ENCODE assay signal across 17 cellular contexts in the genomic region with DNA sequence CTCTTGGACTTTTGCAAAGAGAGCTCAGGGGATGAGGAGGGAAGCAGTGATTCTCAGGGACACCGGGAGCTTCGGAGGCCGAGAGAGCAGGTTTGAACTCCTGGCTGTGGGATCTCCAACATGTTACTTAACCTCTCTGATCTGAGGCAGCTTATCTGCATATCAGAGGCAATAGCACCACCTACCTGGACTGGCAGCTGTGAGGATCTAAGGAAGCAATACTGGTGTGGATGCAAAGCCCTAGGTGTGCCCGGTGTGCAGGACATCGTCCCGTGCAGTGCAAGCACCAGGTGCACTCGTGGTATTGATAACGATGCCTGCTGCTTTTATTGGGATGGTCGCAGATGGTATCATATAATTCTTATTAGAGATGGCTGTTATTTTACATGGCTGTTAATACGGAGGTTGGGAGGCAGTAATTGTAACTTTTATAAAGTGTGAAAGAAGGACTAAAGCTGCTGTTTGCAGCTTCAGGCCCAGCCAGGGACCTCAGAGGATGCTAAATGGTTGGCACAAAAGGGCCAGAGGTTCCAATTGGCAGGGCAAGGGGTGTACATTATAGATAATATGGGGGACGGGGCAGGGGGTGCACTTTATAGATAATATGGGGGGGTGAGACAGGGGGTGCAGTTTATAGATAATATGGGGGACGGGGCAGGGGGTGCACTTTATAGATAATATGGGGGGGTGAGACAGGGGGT. TPM values are rescaled to one million over a fixed set of nuclear protein-coding genes. Genes with fewer than 3 reads are reported as not detected.
DNase-seq lines count a peak whose midpoint lies in the region; ATAC-seq and TF ChIP-seq lines count a peak whose summit lies in the region.
"Had no signal": no experiment of that assay in that cellular context is flagged by ENCODE, and none has a peak within 500 bp of the region (broad histone marks: within the 10 kb centered on the region; RNA-seq: fewer than 3 reads in every experiment).

No MANE protein-coding gene starts in this region.

- ATAC-seq in HG03025 (IDR thresholded peaks at IDR 0.05; ENCODE audit: low FRiP score, unreplicated experiment): no peak
- ATAC-seq in GM19351 (IDR thresholded peaks at IDR 0.05; ENCODE audit: unreplicated experiment): no peak

- H3K27me3 Mint-ChIP-seq in MCF 10A (ENCODE audit: insufficient read depth, unreplicated experiment) (no peaks in the 10 kb centered on the region), endodermal cell (ENCODE audit: insufficient read depth) (no peaks in the 10 kb centered on the region)
- H3K27me3 Mint-ChIP-seq: activated naive CD4-positive, alpha-beta T cell treated with anti-CD3 and anti-CD28 coated beads, Interleukin-2, amount 10 ng/mL, durations not matched to agents 7 days and 5 days had no signal

- POLR2A ChIA-PET in MCF 10A (lab: Yijun Ruan, JAX): interaction anchor here (1.7 kb wide), 1 partner anchor 14 kb away, joined by 4 read pairs; no protein-coding TSS in a partner anchor

- H3K27ac ChIP-seq in breast epithelium: no peak overlapping the region
- no peak overlapping the region for H3K27ac ChIP-seq in endodermal cell (ENCODE audit: low read depth, low read length)
- no peak overlapping the region for H3K27ac ChIP-seq in spleen
- H3K27ac ChIP-seq: gastrocnemius medialis, prostate gland, SK-N-MC, suprapubic skin had no signal

- CTCF ChIA-PET in MCF 10A (lab: Yijun Ruan, JAX): interaction anchor here (0.6 to 1.3 kb wide), 3 partner anchors 99 to 246 kb away, joined by 4 to 5 read pairs (median 4); no protein-coding TSS in a partner anchor

- H3K36me3 Mint-ChIP-seq in MCF 10A (ENCODE audit: insufficient read depth, unreplicated experiment) (no peaks in the 10 kb centered on the region), endodermal cell (ENCODE audit: low read depth) (peaks cover 19% of the 10 kb centered on the region)
- H3K36me3 Mint-ChIP-seq: activated naive CD4-positive, alpha-beta T cell treated with anti-CD3 and anti-CD28 coated beads, Interleukin-2, amount 10 ng/mL, durations not matched to agents 7 days and 5 days had no signal

- DNase-seq in MCF 10A (ENCODE audit: unreplicated experiment): peak; percentile 48
- no peak for DNase-seq in breast epithelium (ENCODE audit: low spot score in 2 of 2)
- peak; percentile 24 for DNase-seq in NCI-H526 treated with DMSO at 0.1 percent for 48 hours (lab: John Stamatoyannopoulos, UW)
- peak; percentile 70 for DNase-seq in endodermal cell
- peak; percentile 4 for DNase-seq in spleen
- no peak for DNase-seq in T-helper 9 cell
- DNase-seq: activated CD4-positive, alpha-beta T cell treated with anti-CD3 and anti-CD28 coated beads, Interleukin-2, amount 50 U/mL, for 48 hours; activated naive CD4-positive, alpha-beta T cell treated with anti-CD3 and anti-CD28 coated beads, Interleukin-2, amount 10 ng/mL, durations not matched to agents 7 days and 5 days; C1 segment of cervical spinal cord; dermis blood vessel endothelial cell; gastrocnemius medialis had no signal

- TF ChIP-seq CTCF in MCF 10A (IDR thresholded peaks at IDR 0.05; ENCODE audit: unreplicated experiment) (peak; percentile 33), breast epithelium (IDR thresholded peaks at IDR 0.05) (no peak), endodermal cell (conservative IDR thresholded peaks at IDR 0.05) (peak; percentile 35), spleen (IDR thresholded peaks at IDR 0.05 in 8 of 11, conservative IDR thresholded peaks at IDR 0.05 in 3 of 11) (no peak)

- H3K4me1 ChIP-seq in breast epithelium: peaks cover 0 to 4% of the 10 kb centered on the region in 2 donors
- H3K4me1 ChIP-seq in endodermal cell (ENCODE audit: control insufficient read depth, insufficient read depth, low read length): no peaks in the 10 kb centered on the region
- H3K4me1 ChIP-seq in spleen: peaks cover 0 to 5% (median 0%) of the 10 kb centered on the region in 6 donors
- H3K4me1 ChIP-seq: gastrocnemius medialis, prostate gland had no signal

- no TSS peak for BruUV-seq in MCF 10A (replicated peaks; lab: Mats Ljungman, UMichigan)

- H3K9me3 ChIP-seq in breast epithelium (peaks cover 0 to 7% of the 10 kb centered on the region in 2 donors), endodermal cell (ENCODE audit: control insufficient read depth, low read length) (peaks cover 16% of the 10 kb centered on the region), spleen (peaks cover 0 to 20% (median 16%) of the 10 kb centered on the region in 8 donors)
- H3K9me3 ChIP-seq: gastrocnemius medialis, prostate gland, suprapubic skin had no signal

- no peak overlapping the region for H3K4me3 Mint-ChIP-seq in MCF 10A (ENCODE audit: unreplicated experiment)
- H3K4me3 Mint-ChIP-seq in endodermal cell: no peak overlapping the region
- H3K4me3 Mint-ChIP-seq: activated naive CD4-positive, alpha-beta T cell treated with anti-CD3 and anti-CD28 coated beads, Interleukin-2, amount 10 ng/mL, durations not matched to agents 7 days and 5 days had no signal

- H3K36me3 ChIP-seq in breast epithelium (no peaks in the 10 kb centered on the region), endodermal cell (ENCODE audit: control insufficient read depth, insufficient read depth, low read length) (peaks cover 10% of the 10 kb centered on the region), spleen (no peaks in the 10 kb centered on the region)
- H3K36me3 ChIP-seq: gastrocnemius medialis, prostate gland, suprapubic skin had no signal

- H3K4me1 Mint-ChIP-seq in MCF 10A (ENCODE audit: insufficient read depth, unreplicated experiment) (peaks cover 2% of the 10 kb centered on the region), endodermal cell (peaks cover 1% of the 10 kb centered on the region)
- H3K4me1 Mint-ChIP-seq: activated naive CD4-positive, alpha-beta T cell treated with anti-CD3 and anti-CD28 coated beads, Interleukin-2, amount 10 ng/mL, durations not matched to agents 7 days and 5 days had no signal

- H3K4me3 ChIP-seq in breast epithelium (no peak overlapping the region), endodermal cell (ENCODE audit: low read length) (no peak overlapping the region), spleen (no peak overlapping the region)
- H3K4me3 ChIP-seq: gastrocnemius medialis, lung, prostate gland, SK-N-MC, suprapubic skin had no signal

- intact Hi-C loops in MCF 10A (cut with micrococcal nuclease) (loop anchor here (1.0 kb wide), 1 partner anchor 207 kb away; no protein-coding TSS in a partner anchor), breast epithelium (cut with DNase I; ENCODE audit: low total_unique reads) (no loop called here), spleen (cut with DNase I; ENCODE audit: low total_unique reads) (no loop called here)

- TF ChIP-seq POLR2A in breast epithelium (IDR thresholded peaks at IDR 0.05) (no peak), spleen (IDR thresholded peaks at IDR 0.05) (no peak)

- no peaks in the 10 kb centered on the region for H3K27me3 ChIP-seq in breast epithelium
- H3K27me3 ChIP-seq in endodermal cell (ENCODE audit: control insufficient read depth, insufficient read depth, low read length, poor library complexity, severe bottlenecking): no peaks in the 10 kb centered on the region
- H3K27me3 ChIP-seq in spleen (replicated peaks in 1 of 7): no peaks in the 10 kb centered on the region
- H3K27me3 ChIP-seq: suprapubic skin had no signal

- H3K9me3 Mint-ChIP-seq in MCF 10A (ENCODE audit: unreplicated experiment): no peaks in the 10 kb centered on the region
- H3K9me3 Mint-ChIP-seq in endodermal cell: peaks cover 17% of the 10 kb centered on the region

- WGBS in endodermal cell (ENCODE audit: insufficient coverage in 1 of 2, insufficient read length in 1 of 2), 2 experiments: 72 to 79% methylated on average over 10 of the region's 12 CpGs
- WGBS in spleen, 5 donors: 67 to 82% (median 81%) methylated on average over 11 to 12 of the region's 12 CpGs

- H3K27ac Mint-ChIP-seq in MCF 10A (ENCODE audit: low read depth, unreplicated experiment) (no peak overlapping the region), endodermal cell (no peak overlapping the region)
- H3K27ac Mint-ChIP-seq: activated naive CD4-positive, alpha-beta T cell treated with anti-CD3 and anti-CD28 coated beads, Interleukin-2, amount 10 ng/mL, durations not matched to agents 7 days and 5 days had no signal

- no peak overlapping the region for H3K9ac ChIP-seq in endodermal cell (ENCODE audit: extremely low read depth, low read length, poor library complexity, severe bottlenecking)

RNA-seq across cellular contexts. Expression of a gene that starts 14.9 kb away (rescaled TPM):
- total RNA-seq in MCF 10A (2022) (not detected in 2 replicates), breast epithelium (10 to 100 TPM; 12.1 to 17.0 (median 15.4) TPM), endodermal cell (10 to 100 TPM; 65.3 to 76.6 TPM), spleen (10 to 100 TPM; 14.6 to 50.6 (median 28.9) TPM)
- 47.5 TPM for polyA plus RNA-seq in endodermal cell (2013, experiment 1 of 2)
- polyA plus RNA-seq in endodermal cell (2013, experiment 2 of 2): 53.7 TPM
- 10 to 100 TPM in 1 of 3 donors, 1 to 10 TPM in 2; 2.6 to 12.2 (median 3.1) TPM for polyA plus RNA-seq in spleen

Comparison
In these comparisons a context has a peak if more than half of its experiments do, and no peak if none do; other contexts are left out.
1. DNase-seq: peak in MCF 10A (single experiment), NCI-H526 treated with DMSO at 0.1 percent for 48 hours (single experiment), endodermal cell (single experiment) and spleen (single experiment); none in breast epithelium (0 of 2) and T-helper 9 cell (single experiment).
2. CTCF ChIP-seq: peak in MCF 10A (single experiment) and endodermal cell (single experiment); none in breast epithelium (0 of 3) and spleen (0 of 11).
3. RNA of a gene that starts 14.9 kb away (total RNA-seq): 65.3 to 76.6 TPM in endodermal cell, 14.6 to 50.6 TPM in spleen and 12.1 to 17.0 TPM in breast epithelium; not detected in MCF 10A; every median in the first group is over 10 times any median in the second.